Comparison of ENCODE assay signal across 8 cellular contexts in genomic region chr22:26479043-26479791, GRCh38. TPM values are rescaled to one million over a fixed set of nuclear protein-coding genes. Genes with fewer than 3 reads are reported as not detected.
A peak's percentile ranks its signal among the peaks of the same experiment; 100 is the strongest.
DNase-seq lines count a peak whose midpoint lies in the region; ATAC-seq and TF ChIP-seq lines count a peak whose summit lies in the region.

No MANE protein-coding gene starts in this region.

- H4K20me1 ChIP-seq in SU-DHL-6 (ENCODE audit: low read depth, low read length): no peaks in the 10 kb centered on the region

- H3F3A ChIP-seq in SU-DHL-6 (ENCODE audit: insufficient read depth): peaks cover 27% of the 10 kb centered on the region

- in situ Hi-C loops in ACHN (cut with HindIII; ENCODE audit: low pct_ligation_motif_present, low pct_unique_long_range_greater_than_20kb, low sequenced_read_pairs): no loop called here

- peaks cover 68% of the 10 kb centered on the region for H3K4me1 Mint-ChIP-seq in activated T-cell treated with anti-CD3 and anti-CD28 coated beads, Interleukin-2, amount 50 U/mL, for 24 hours (ENCODE audit: low read depth)

- ATAC-seq in foreskin keratinocyte (no peak), thoracic aorta (ENCODE audit: insufficient number of reproducible peaks, low FRiP score, low read depth) (no peak)

- H3K27me3 ChIP-seq in SU-DHL-6 (ENCODE audit: low read length): no peaks in the 10 kb centered on the region
- no peaks in the 10 kb centered on the region for H3K27me3 ChIP-seq in foreskin keratinocyte
- no peaks in the 10 kb centered on the region for H3K27me3 ChIP-seq in thoracic aorta (replicated peaks; ENCODE audit: insufficient read depth)

- H3K9me3 Mint-ChIP-seq in activated T-cell treated with anti-CD3 and anti-CD28 coated beads, Interleukin-2, amount 50 U/mL, for 24 hours: no peaks in the 10 kb centered on the region

- H3K9me2 ChIP-seq in SU-DHL-6 (replicated peaks; ENCODE audit: insufficient read depth, low read length): no peaks in the 10 kb centered on the region

- no peaks in the 10 kb centered on the region; the same call in 1 of the 2 replicates for H3K36me3 ChIP-seq in SU-DHL-6 (ENCODE audit: low read length)
- no peaks in the 10 kb centered on the region for H3K36me3 ChIP-seq in thoracic aorta

- H3K4me2 ChIP-seq in SU-DHL-6 (ENCODE audit: low read depth, low read length, poor library complexity, severe bottlenecking): peak overlapping the region; percentile 98

- H3K27me3 Mint-ChIP-seq in activated T-cell treated with anti-CD3 and anti-CD28 coated beads, Interleukin-2, amount 50 U/mL, for 24 hours: no peaks in the 10 kb centered on the region

- H3K4me3 ChIP-seq in SU-DHL-6 (ENCODE audit: insufficient read depth, low read length, poor library complexity, severe bottlenecking) (peak overlapping the region; percentile 82), thoracic aorta (peak overlapping the region; percentile 4)

- TF ChIP-seq CTCF in SU-DHL-6 (IDR thresholded peaks at IDR 0.05; ENCODE audit: insufficient read depth, low read length, poor library complexity, severe bottlenecking) (no peak), foreskin keratinocyte (conservative IDR thresholded peaks at IDR 0.05) (peak; percentile 31), thoracic aorta (IDR thresholded peaks at IDR 0.05) (no peak)

- peak overlapping the region; percentile 60 for H2AFZ ChIP-seq in SU-DHL-6 (ENCODE audit: low read depth, low read length, severe bottlenecking)

- H3K9me3 ChIP-seq in SU-DHL-6 (ENCODE audit: insufficient read depth, low read length) (no peaks in the 10 kb centered on the region), thoracic aorta (no peaks in the 10 kb centered on the region)

- H3K27ac ChIP-seq in SU-DHL-6 (ENCODE audit: low read depth, low read length): peak overlapping the region; percentile 89
- H3K27ac ChIP-seq in foreskin keratinocyte: peak overlapping the region; percentile 4
- H3K27ac ChIP-seq in thoracic aorta: no peak overlapping the region

- H3K27ac Mint-ChIP-seq in activated T-cell treated with anti-CD3 and anti-CD28 coated beads, Interleukin-2, amount 50 U/mL, for 24 hours: peak overlapping the region; percentile 68

- peak overlapping the region; percentile 96 for H3K4me3 Mint-ChIP-seq in activated T-cell treated with anti-CD3 and anti-CD28 coated beads, Interleukin-2, amount 50 U/mL, for 24 hours

- no peak for DNase-seq in activated T-cell treated with anti-CD3 and anti-CD28 coated beads, Interleukin-2, amount 50 U/mL, for 24 hours
- no peak for DNase-seq in activated T-cell treated with anti-CD3 and anti-CD28 coated beads, Interleukin-2, amount 50 U/mL, for 1 hour
- no peak for DNase-seq in foreskin keratinocyte
- no peak for DNase-seq in thoracic aorta (ENCODE audit: low spot score)
- no peak for DNase-seq in stimulated activated CD4-positive, alpha-beta T cell treated with anti-CD3 and anti-CD28 coated beads, Interleukin-4, amount 100 ng/mL, for 24 hours
- no peak for DNase-seq in ACHN
- no peak for DNase-seq in stimulated activated CD4-positive, alpha-beta T cell treated with anti-CD3 and anti-CD28 coated beads, Interleukin-15, amount 100 ng/mL, for 24 hours

- peak overlapping the region; percentile 83 for H3K9ac ChIP-seq in SU-DHL-6 (ENCODE audit: low read length)

- peaks cover 73% of the 10 kb centered on the region for H3K36me3 Mint-ChIP-seq in activated T-cell treated with anti-CD3 and anti-CD28 coated beads, Interleukin-2, amount 50 U/mL, for 24 hours (ENCODE audit: low read depth)

- H3K4me1 ChIP-seq in foreskin keratinocyte: peaks cover 10% of the 10 kb centered on the region
- H3K4me1 ChIP-seq in thoracic aorta (ENCODE audit: control insufficient read depth in 1 of 2, low read depth in 2 of 2): peaks cover 15 to 43% of the 10 kb centered on the region in 2 donors

- H3K79me2 ChIP-seq in SU-DHL-6 (ENCODE audit: insufficient read depth, low read length): peaks cover 43% of the 10 kb centered on the region

RNA-seq across cellular contexts. Expression of gene HPS4, which starts 4.4 kb away (rescaled TPM):
- total RNA-seq in foreskin keratinocyte: 31.3 and 33.7 TPM in 2 replicates
- polyA plus RNA-seq in foreskin keratinocyte: 13.1 and 14.7 TPM in 2 replicates
- 10 to 100 TPM; 26.5 to 27.8 TPM for total RNA-seq in thoracic aorta

RNA-seq across cellular contexts. Expression of gene SRRD, which starts 4.5 kb away (rescaled TPM):
- total RNA-seq in foreskin keratinocyte (27.1 and 32.5 TPM in 2 replicates), thoracic aorta (10 to 100 TPM in 1 of 2 donors, 1 to 10 TPM in 1; 8.3 to 31.3 TPM)
- 36.0 and 41.8 TPM in 2 replicates for polyA plus RNA-seq in foreskin keratinocyte

RNA-seq across cellular contexts. Expression of gene TFIP11, which starts 33.1 kb away (rescaled TPM):
- 27.4 and 28.2 TPM in 2 replicates for total RNA-seq in foreskin keratinocyte
- 25.3 and 25.7 TPM in 2 replicates for polyA plus RNA-seq in foreskin keratinocyte
- total RNA-seq in thoracic aorta: 10 to 100 TPM; 21.7 to 60.6 TPM

RNA-seq across cellular contexts. Expression of gene ASPHD2, which starts 50.2 kb away (rescaled TPM):
- total RNA-seq in foreskin keratinocyte (7.3 and 9.5 TPM in 2 replicates), thoracic aorta (1 to 10 TPM; 1.6 to 2.6 TPM)
- 5.4 and 6.1 TPM in 2 replicates for polyA plus RNA-seq in foreskin keratinocyte

Comparison
In these comparisons a context has a peak if more than half of its experiments do, and no peak if none do; other contexts are left out.
1. H3K27ac ChIP-seq: peak in SU-DHL-6 (single experiment) and foreskin keratinocyte (single experiment); none in thoracic aorta (0 of 2).